ENCODE assay signal across 27 cellular contexts in genomic region chr11:34178422-34178821, GRCh38.
"Had no signal": no experiment of that assay in that cellular context is flagged by ENCODE, and none has a peak within 500 bp of the region (broad histone marks: within the 10 kb centered on the region; RNA-seq: fewer than 3 reads in every experiment).

No MANE protein-coding gene starts in this region.

- H3K4me3 Mint-ChIP-seq: activated CD8-positive, alpha-beta T cell treated with anti-CD3 and anti-CD28 coated beads for 36 hours; activated naive CD4-positive, alpha-beta T cell treated with anti-CD3 and anti-CD28 coated beads for 36 hours; activated naive CD8-positive, alpha-beta T cell; activated naive CD8-positive, alpha-beta T cell treated with anti-CD3 and anti-CD28 coated beads, Interleukin-2, amount 50 U/mL, for 24 hours; activated T-cell treated with anti-CD3 and anti-CD28 coated beads, Interleukin-2, amount 50 U/mL, for 72 hours; activated T-helper 17 cell treated with anti-CD3 and anti-CD28 coated beads, Interleukin-2, amount 50 U/mL, for 72 hours; brain had no signal

- ATAC-seq: activated CD8-positive, alpha-beta T cell treated with anti-CD3 and anti-CD28 coated beads for 36 hours; activated naive CD8-positive, alpha-beta T cell treated with anti-CD3 and anti-CD28 coated beads, Interleukin-2, amount 50 U/mL, for 24 hours; activated T-cell treated with anti-CD3 and anti-CD28 coated beads, Interleukin-2, amount 50 U/mL, for 72 hours; activated T-helper 17 cell treated with anti-CD3 and anti-CD28 coated beads, Interleukin-2, amount 50 U/mL, for 72 hours; PC-3 had no signal

- H3K9me3 Mint-ChIP-seq: activated CD8-positive, alpha-beta T cell treated with anti-CD3 and anti-CD28 coated beads for 36 hours; activated naive CD4-positive, alpha-beta T cell treated with anti-CD3 and anti-CD28 coated beads for 36 hours; activated naive CD8-positive, alpha-beta T cell treated with anti-CD3 and anti-CD28 coated beads, Interleukin-2, amount 50 U/mL, for 24 hours; activated T-cell treated with anti-CD3 and anti-CD28 coated beads, Interleukin-2, amount 50 U/mL, for 72 hours; activated T-helper 17 cell treated with anti-CD3 and anti-CD28 coated beads, Interleukin-2, amount 50 U/mL, for 72 hours; brain had no signal

- H3K36me3 Mint-ChIP-seq: activated naive CD8-positive, alpha-beta T cell; brain had no signal

- H3K27ac Mint-ChIP-seq: activated CD8-positive, alpha-beta T cell treated with anti-CD3 and anti-CD28 coated beads for 36 hours; activated naive CD4-positive, alpha-beta T cell treated with anti-CD3 and anti-CD28 coated beads for 36 hours; activated naive CD8-positive, alpha-beta T cell; activated naive CD8-positive, alpha-beta T cell treated with anti-CD3 and anti-CD28 coated beads, Interleukin-2, amount 50 U/mL, for 24 hours; activated T-cell treated with anti-CD3 and anti-CD28 coated beads, Interleukin-2, amount 50 U/mL, for 72 hours; activated T-helper 17 cell treated with anti-CD3 and anti-CD28 coated beads, Interleukin-2, amount 50 U/mL, for 72 hours; brain had no signal

- DNase-seq: activated CD4-positive, alpha-beta T cell treated with anti-CD3 and anti-CD28 coated beads for 1 hour; activated CD4-positive, alpha-beta T cell treated with anti-CD3 and anti-CD28 coated beads for 48 hours; activated CD4-positive, CD25-positive, alpha-beta regulatory T cell; activated CD8-positive, alpha-beta T cell treated with anti-CD3 and anti-CD28 coated beads for 36 hours; activated effector memory CD4-positive, alpha-beta T cell treated with anti-CD3 and anti-CD28 coated beads, Interleukin-2, amount 50 U/mL, for 16 hours; activated naive CD4-positive, alpha-beta T cell treated with anti-CD3 and anti-CD28 coated beads for 36 hours; activated naive CD8-positive, alpha-beta T cell treated with anti-CD3 and anti-CD28 coated beads, Interleukin-2, amount 50 U/mL, for 24 hours; activated T-cell treated with anti-CD3 and anti-CD28 coated beads, Interleukin-2, amount 50 U/mL, for 1 hour; activated T-cell treated with anti-CD3 and anti-CD28 coated beads, Interleukin-2, amount 50 U/mL, for 72 hours; cerebellar nuclear complex; NCI-H1092 treated with DMSO at 0.1 percent for 48 hours; NCI-H1417; NCI-H1930; NCI-H2081 treated with DMSO at 0.1 percent for 48 hours; NCI-H345; NCI-H524 treated with DMSO at 0.1 percent for 48 hours; PC-3; Peyer's patch; Right ventricle myocardium superior; SW 1271; T-helper 1 cell; T-helper 2 cell; T-helper 9 cell; WERI-Rb-1 had no signal

- H3K27me3 Mint-ChIP-seq: activated CD8-positive, alpha-beta T cell treated with anti-CD3 and anti-CD28 coated beads for 36 hours; activated T-helper 17 cell treated with anti-CD3 and anti-CD28 coated beads, Interleukin-2, amount 50 U/mL, for 72 hours had no signal
